Comparison of ENCODE assay signal across 1 cellular context in genomic region chr11:44067266-44067665, GRCh38.
TF ChIP-seq lines count a peak whose summit lies in the region.

No MANE protein-coding gene starts in this region.

TF ChIP-seq in K562, 482 proteins besides CTCF, POLR2A, EP300 and RAD21 (continued from another document):
- TF ChIP-seq ZNF518B (CRISPR knock-in tag; IDR thresholded peaks at IDR 0.05) = no peak
- peak; percentile 25; the same call in 1 of the 2 replicates for TF ChIP-seq TAF7 (tag; IDR thresholded peaks at IDR 0.05)
- 0 out of 2 replicates have a peak, but pooled peaks have one; percentile 30 for TF ChIP-seq TEAD4 (IDR thresholded peaks at IDR 0.05; ENCODE audit: low read length)
- TF ChIP-seq TEAD4 (CRISPR knock-in tag; IDR thresholded peaks at IDR 0.05; ENCODE audit: borderline replicate concordance) = no peak
- TF ChIP-seq RERE (CRISPR knock-in tag; IDR thresholded peaks at IDR 0.05; ENCODE audit: borderline replicate concordance) = no peak
- no peak for TF ChIP-seq SMARCC2 (IDR thresholded peaks at IDR 0.05; ENCODE audit: low read depth)
